ENCODE assay signal across 8 cellular contexts in the genomic region with DNA sequence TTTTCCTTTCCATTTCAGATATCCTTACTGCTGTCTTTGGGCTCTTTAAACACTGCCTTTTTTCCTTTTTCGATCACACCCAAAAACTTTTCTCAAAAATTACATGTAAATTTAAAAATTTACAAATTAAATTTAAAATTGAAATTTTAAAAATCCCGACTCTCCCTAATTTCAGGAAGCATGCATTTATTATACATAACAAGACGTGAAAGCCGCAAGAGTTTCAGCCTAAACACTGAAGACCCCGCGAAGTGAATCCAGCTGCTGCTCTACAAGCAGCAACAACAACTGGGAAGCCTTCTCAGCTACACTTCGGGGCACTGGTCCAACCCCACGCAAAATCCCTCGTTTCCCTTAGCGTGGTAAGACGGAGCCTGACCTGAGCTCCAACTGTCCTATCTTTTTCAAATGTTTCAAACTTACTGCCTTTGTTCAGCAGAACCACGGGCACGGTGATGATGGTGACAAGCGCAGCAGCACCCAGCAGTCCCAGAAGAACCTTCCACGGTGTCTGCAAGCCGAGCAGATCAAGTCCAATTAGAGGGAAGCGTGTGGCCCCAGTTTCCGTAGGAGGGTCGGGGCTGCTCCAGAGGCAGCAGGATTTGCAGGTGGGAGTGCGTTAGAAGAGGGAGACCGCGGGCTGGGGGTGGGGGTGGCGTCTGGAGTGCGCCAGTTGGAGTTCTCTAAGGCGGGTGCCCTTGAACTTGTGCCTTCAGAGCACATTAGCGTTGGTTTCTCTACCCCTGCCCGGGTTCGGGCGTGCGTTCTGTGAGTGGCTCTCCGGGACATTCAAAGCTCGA. TPM values are rescaled to one million over a fixed set of nuclear protein-coding genes. Genes with fewer than 3 reads are reported as not detected.
DNase-seq lines count a peak whose midpoint lies in the region; ATAC-seq and TF ChIP-seq lines count a peak whose summit lies in the region.

No MANE protein-coding gene starts in this region.

- H3K27me3 ChIP-seq in transverse colon = no peaks in the 10 kb centered on the region

- no peak for TF ChIP-seq CTCF in transverse colon (IDR thresholded peaks at IDR 0.05)

- TF ChIP-seq EP300 in transverse colon (IDR thresholded peaks at IDR 0.05; ENCODE audit: low read depth) = no peak

- WGBS in mesodermal cell (ENCODE audit: insufficient coverage in 2 of 2), 2 experiments = 14 to 23% methylated on average over 30 of the region's 32 CpGs
- 16 to 33% methylated on average over 9 to 32 of the region's 32 CpGs for WGBS in transverse colon (ENCODE audit: low coverage in 1 of 2), 2 donors

- H3K27ac ChIP-seq in SK-N-MC (no peak overlapping the region), mesodermal cell (ENCODE audit: low read depth, low read length, severe bottlenecking) (no peak overlapping the region), transverse colon (peak overlapping the region; percentile 44 to 61 (median 60))

- in situ Hi-C loops in transverse colon (cut with MboI; ENCODE audit: low pct_ligation_motif_present in 1 of 4, low pct_unique_long_range_greater_than_20kb in 1 of 4, low sequenced_read_pairs in 3 of 4) = no loop called here

- H3K9ac ChIP-seq in SK-N-MC (ENCODE audit: insufficient read length) = no peak overlapping the region

- ATAC-seq in HG03342 (IDR thresholded peaks at IDR 0.05; ENCODE audit: unreplicated experiment) = no peak

- intact Hi-C loops in transverse colon (cut with DNase I; ENCODE audit: low total_unique reads) = loop anchor here (10.0 kb wide), 1 partner anchor 48 kb away; no protein-coding TSS in a partner anchor

- no peak for TF ChIP-seq POLR2A in transverse colon (IDR thresholded peaks at IDR 0.05)

- H3K9me3 ChIP-seq in SK-N-MC (ENCODE audit: low read depth, low read length) (no peaks in the 10 kb centered on the region), mesodermal cell (ENCODE audit: control insufficient read depth, low read length) (peaks cover 6% of the 10 kb centered on the region), transverse colon (no peaks in the 10 kb centered on the region)

- no peak for DNase-seq in SK-N-MC (ENCODE audit: low read depth, low spot score)
- peak; percentile 43 for DNase-seq in dermis blood vessel endothelial cell
- peak; percentile 14 for DNase-seq in transverse colon
- no peak for DNase-seq in NCI-H510A (lab: John Stamatoyannopoulos, UW)
- no peak for DNase-seq in NCI-H187 (lab: John Stamatoyannopoulos, UW)

- H3K4me3 ChIP-seq in GM08714 (ENCODE audit: low read length) = peak overlapping the region; percentile 72; the same call in 1 of the 2 replicates
- H3K4me3 ChIP-seq in SK-N-MC = peak overlapping the region; percentile 67
- H3K4me3 ChIP-seq in mesodermal cell (ENCODE audit: extremely low read depth, insufficient read depth, low read length, poor library complexity, severe bottlenecking) = peak overlapping the region; percentile 35
- H3K4me3 ChIP-seq in transverse colon = peak overlapping the region; percentile 17 to 67 (median 56)

- H3K36me3 ChIP-seq in SK-N-MC (ENCODE audit: insufficient read depth, low read length) (no peaks in the 10 kb centered on the region), mesodermal cell (ENCODE audit: control insufficient read depth, insufficient read depth, low read length) (no peaks in the 10 kb centered on the region), transverse colon (no peaks in the 10 kb centered on the region)

- H3K4me1 ChIP-seq in mesodermal cell (ENCODE audit: control insufficient read depth, insufficient read depth, low read length, poor library complexity, severe bottlenecking) (peaks cover 14% of the 10 kb centered on the region), transverse colon (peaks cover 4 to 34% (median 12%) of the 10 kb centered on the region in 4 donors)

RNA-seq across cellular contexts. Expression of a gene that starts 0.8 kb away (rescaled TPM):
- total RNA-seq in dermis blood vessel endothelial cell (84.1 and 175 TPM in 2 replicates), transverse colon (10 to 100 TPM in 1 of 4 donors, 1 to 10 TPM in 3; 1.6 to 12.7 (median 7.0) TPM)
- 0.52 TPM for polyA plus RNA-seq in mesodermal cell (2013, experiment 1 of 2)
- 0.91 TPM for polyA plus RNA-seq in mesodermal cell (2013, experiment 2 of 2)

Comparison
In these comparisons a context has a peak if more than half of its experiments do, and no peak if none do; other contexts are left out.
1. DNase-seq: peak in dermis blood vessel endothelial cell (single experiment) and transverse colon (single experiment); none in SK-N-MC (single experiment), NCI-H510A (single experiment) and NCI-H187 (0 of 2).
2. H3K27ac ChIP-seq: peak in transverse colon (4 of 4); none in SK-N-MC (single experiment) and mesodermal cell (single experiment).
3. Peak in every context shown above with its lines, with median percentiles within 50 percentile points of each other: H3K4me3 ChIP-seq.